1 cellular context compared by ENCODE assay signal in the genomic region with DNA sequence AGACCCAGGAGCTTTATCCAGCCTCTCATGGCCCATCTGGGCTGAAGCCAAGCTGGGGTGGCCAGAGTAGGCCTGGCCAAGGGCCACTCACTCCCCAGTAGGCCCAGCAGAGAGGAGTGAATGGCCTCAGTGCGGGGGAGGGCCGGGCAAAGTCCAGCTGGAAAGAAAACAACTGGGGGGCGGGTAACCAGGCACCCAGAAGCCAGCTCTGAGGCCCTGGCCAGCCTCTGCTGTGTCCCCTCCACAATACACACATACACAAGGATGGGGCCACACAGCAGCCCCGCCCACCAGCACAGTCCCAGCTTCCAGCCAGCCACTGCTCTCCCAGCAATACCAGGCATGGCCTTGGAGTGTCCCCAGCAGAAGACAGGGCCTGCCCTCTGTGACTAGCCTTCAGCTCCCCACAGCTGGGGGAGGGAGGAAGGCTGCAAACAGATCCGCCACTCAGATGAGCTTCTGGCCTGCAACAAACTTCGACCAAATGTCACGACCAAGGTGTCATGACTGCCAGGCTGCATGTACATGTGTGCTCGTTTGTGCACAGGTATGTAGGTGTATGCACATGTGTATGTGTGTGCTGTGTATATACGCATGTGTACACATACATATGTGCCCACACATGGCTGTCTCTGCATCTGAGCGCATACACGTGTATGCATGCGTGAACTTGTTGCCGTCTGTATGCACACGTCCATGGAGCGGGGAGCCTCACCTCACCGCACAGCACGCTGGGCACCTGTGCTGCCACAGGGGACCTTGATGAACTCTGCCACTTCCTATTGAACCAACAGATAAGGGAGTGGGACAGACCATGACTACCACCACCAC.
TF ChIP-seq lines count a peak whose summit lies in the region.

No MANE protein-coding gene starts in this region.

TF ChIP-seq in HepG2, 621 proteins besides CTCF, POLR2A, EP300 and RAD21 (continued from another document and continues in another):
- TF ChIP-seq HNRNPLL (IDR thresholded peaks at IDR 0.05; ENCODE audit: low read depth, low read length, poor library complexity, severe bottlenecking): peak; percentile 71
- peak; percentile 79; the same call in 1 of the 2 replicates for TF ChIP-seq HMG20B (CRISPR knock-in tag; conservative IDR thresholded peaks at IDR 0.05)
- TF ChIP-seq JDP2 (CRISPR knock-in tag; IDR thresholded peaks at IDR 0.05; ENCODE audit: borderline replicate concordance): peak; percentile 59; the same call in 1 of the 2 replicates
- TF ChIP-seq ZNF441 (CRISPR knock-in tag; IDR thresholded peaks at IDR 0.05; ENCODE audit: borderline replicate concordance): peak; percentile 14; the same call in 1 of the 2 replicates
- TF ChIP-seq ZNF660 (CRISPR knock-in tag; IDR thresholded peaks at IDR 0.05; ENCODE audit: borderline replicate concordance, low read depth): no peak; the same call in 1 of the 2 replicates
- TF ChIP-seq BCLAF1 (IDR thresholded peaks at IDR 0.05): no peak
- TF ChIP-seq PRDM10 (CRISPR knock-in tag; IDR thresholded peaks at IDR 0.05; ENCODE audit: low read depth): peak; percentile 86
- TF ChIP-seq ZNF382 (CRISPR knock-in tag; IDR thresholded peaks at IDR 0.05; ENCODE audit: borderline replicate concordance): no peak
- TF ChIP-seq ZNF75D (CRISPR knock-in tag; IDR thresholded peaks at IDR 0.05; ENCODE audit: borderline replicate concordance): no peak
- TF ChIP-seq DMAP1 (CRISPR knock-in tag; IDR thresholded peaks at IDR 0.05): no peak; the same call in none of the 2 replicates
- TF ChIP-seq, protein P1, sequence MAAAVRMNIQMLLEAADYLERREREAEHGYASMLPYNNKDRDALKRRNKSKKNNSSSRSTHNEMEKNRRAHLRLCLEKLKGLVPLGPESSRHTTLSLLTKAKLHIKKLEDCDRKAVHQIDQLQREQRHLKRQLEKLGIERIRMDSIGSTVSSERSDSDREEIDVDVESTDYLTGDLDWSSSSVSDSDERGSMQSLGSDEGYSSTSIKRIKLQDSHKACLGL (CRISPR knock-in tag; IDR thresholded peaks at IDR 0.05): peak; percentile 88; the same call in 1 of the 2 replicates
- peak; percentile 96 for TF ChIP-seq ISL2 (CRISPR knock-in tag; IDR thresholded peaks at IDR 0.05)
- TF ChIP-seq MED8 (CRISPR knock-in tag; IDR thresholded peaks at IDR 0.05; ENCODE audit: insufficient replicate concordance): peak; percentile 95
- peak; percentile 81 for TF ChIP-seq ZMYM4 (CRISPR knock-in tag; IDR thresholded peaks at IDR 0.05)
- TF ChIP-seq GTF3A (CRISPR knock-in tag; conservative IDR thresholded peaks at IDR 0.05): peak; percentile 97; the same call in 1 of the 2 replicates
- TF ChIP-seq MIXL1 (CRISPR knock-in tag; IDR thresholded peaks at IDR 0.05): peak; percentile 82
- TF ChIP-seq REXO4 (CRISPR knock-in tag; IDR thresholded peaks at IDR 0.05; ENCODE audit: borderline replicate concordance): no peak
- peak; percentile 97 for TF ChIP-seq FOXK1 (CRISPR knock-in tag; IDR thresholded peaks at IDR 0.05; ENCODE audit: borderline replicate concordance, low read depth)
- TF ChIP-seq ZC3H4 (CRISPR knock-in tag; IDR thresholded peaks at IDR 0.05; ENCODE audit: borderline replicate concordance): peak; percentile 92; the same call in 1 of the 2 replicates
- peak; percentile 52 for TF ChIP-seq ELF1 (CRISPR knock-in tag; IDR thresholded peaks at IDR 0.05)
- TF ChIP-seq, protein P2, sequence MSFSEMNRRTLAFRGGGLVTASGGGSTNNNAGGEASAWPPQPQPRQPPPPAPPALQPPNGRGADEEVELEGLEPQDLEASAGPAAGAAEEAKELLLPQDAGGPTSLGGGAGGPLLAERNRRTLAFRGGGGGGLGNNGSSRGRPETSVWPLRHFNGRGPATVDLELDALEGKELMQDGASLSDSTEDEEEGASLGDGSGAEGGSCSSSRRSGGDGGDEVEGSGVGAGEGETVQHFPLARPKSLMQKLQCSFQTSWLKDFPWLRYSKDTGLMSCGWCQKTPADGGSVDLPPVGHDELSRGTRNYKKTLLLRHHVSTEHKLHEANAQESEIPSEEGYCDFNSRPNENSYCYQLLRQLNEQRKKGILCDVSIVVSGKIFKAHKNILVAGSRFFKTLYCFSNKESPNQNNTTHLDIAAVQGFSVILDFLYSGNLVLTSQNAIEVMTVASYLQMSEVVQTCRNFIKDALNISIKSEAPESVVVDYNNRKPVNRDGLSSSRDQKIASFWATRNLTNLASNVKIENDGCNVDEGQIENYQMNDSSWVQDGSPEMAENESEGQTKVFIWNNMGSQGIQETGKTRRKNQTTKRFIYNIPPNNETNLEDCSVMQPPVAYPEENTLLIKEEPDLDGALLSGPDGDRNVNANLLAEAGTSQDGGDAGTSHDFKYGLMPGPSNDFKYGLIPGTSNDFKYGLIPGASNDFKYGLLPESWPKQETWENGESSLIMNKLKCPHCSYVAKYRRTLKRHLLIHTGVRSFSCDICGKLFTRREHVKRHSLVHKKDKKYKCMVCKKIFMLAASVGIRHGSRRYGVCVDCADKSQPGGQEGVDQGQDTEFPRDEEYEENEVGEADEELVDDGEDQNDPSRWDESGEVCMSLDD (CRISPR knock-in tag; IDR thresholded peaks at IDR 0.05; ENCODE audit: borderline replicate concordance): peak; percentile 99
- no peak for TF ChIP-seq NONO (IDR thresholded peaks at IDR 0.05)
- TF ChIP-seq NONO (CRISPR knock-in tag; conservative IDR thresholded peaks at IDR 0.05): peak; percentile 100
- peak; percentile 84; the same call in 1 of the 2 replicates for TF ChIP-seq ZNF639 (CRISPR knock-in tag; conservative IDR thresholded peaks at IDR 0.05)
- TF ChIP-seq SMARCC2 (IDR thresholded peaks at IDR 0.05): peak; percentile 64; the same call in 1 of the 2 replicates
- TF ChIP-seq ZMYM3 (CRISPR knock-in tag; IDR thresholded peaks at IDR 0.05): peak; percentile 93
- TF ChIP-seq ZNF687 (CRISPR knock-in tag; IDR thresholded peaks at IDR 0.05): peak; percentile 99
- TF ChIP-seq HNRNPH1 (optimal IDR thresholded peaks at IDR 0.05; ENCODE audit: low read depth, low read length): peak; percentile 86
- TF ChIP-seq, protein P3, sequence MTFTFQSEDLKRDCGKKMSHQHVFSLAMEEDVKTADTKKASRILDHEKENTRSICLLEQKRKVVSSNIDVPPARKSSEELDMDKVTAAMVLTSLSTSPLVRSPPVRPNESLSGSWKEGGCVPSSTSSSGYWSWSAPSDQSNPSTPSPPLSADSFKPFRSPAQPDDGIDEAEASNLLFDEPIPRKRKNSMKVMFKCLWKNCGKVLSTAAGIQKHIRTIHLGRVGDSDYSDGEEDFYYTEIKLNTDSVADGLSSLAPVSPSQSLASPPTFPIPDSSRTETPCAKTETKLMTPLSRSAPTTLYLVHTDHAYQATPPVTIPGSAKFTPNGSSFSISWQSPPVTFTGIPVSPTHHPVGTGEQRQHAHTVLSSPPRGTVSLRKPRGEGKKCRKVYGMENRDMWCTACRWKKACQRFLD (CRISPR knock-in tag; IDR thresholded peaks at IDR 0.05; ENCODE audit: borderline replicate concordance): peak; percentile 96; the same call in 1 of the 2 replicates
- no peak; the same call in 1 of the 2 replicates for TF ChIP-seq DNMT3B (CRISPR knock-in tag; conservative IDR thresholded peaks at IDR 0.05)
- TF ChIP-seq PAF1 (CRISPR knock-in tag; IDR thresholded peaks at IDR 0.05): peak; percentile 93; the same call in 1 of the 2 replicates
- TF ChIP-seq, protein P4, sequence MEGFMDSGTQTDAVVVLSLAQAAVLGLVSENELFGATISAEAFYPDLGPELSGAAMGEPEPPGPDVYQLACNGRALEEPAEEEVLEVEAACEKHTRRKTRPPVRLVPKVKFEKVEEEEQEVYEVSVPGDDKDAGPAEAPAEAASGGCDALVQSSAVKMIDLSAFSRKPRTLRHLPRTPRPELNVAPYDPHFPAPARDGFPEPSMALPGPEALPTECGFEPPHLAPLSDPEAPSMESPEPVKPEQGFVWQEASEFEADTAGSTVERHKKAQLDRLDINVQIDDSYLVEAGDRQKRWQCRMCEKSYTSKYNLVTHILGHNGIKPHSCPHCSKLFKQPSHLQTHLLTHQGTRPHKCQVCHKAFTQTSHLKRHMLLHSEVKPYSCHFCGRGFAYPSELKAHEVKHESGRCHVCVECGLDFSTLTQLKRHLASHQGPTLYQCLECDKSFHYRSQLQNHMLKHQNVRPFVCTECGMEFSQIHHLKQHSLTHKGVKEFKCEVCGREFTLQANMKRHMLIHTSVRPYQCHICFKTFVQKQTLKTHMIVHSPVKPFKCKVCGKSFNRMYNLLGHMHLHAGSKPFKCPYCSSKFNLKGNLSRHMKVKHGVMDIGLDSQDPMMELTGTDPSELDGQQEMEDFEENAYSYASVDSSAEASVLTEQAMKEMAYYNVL (CRISPR knock-in tag; IDR thresholded peaks at IDR 0.05; ENCODE audit: borderline replicate concordance): peak; percentile 96; the same call in 1 of the 2 replicates
